ENCODE assay signal across 8 cellular contexts in the genomic region with DNA sequence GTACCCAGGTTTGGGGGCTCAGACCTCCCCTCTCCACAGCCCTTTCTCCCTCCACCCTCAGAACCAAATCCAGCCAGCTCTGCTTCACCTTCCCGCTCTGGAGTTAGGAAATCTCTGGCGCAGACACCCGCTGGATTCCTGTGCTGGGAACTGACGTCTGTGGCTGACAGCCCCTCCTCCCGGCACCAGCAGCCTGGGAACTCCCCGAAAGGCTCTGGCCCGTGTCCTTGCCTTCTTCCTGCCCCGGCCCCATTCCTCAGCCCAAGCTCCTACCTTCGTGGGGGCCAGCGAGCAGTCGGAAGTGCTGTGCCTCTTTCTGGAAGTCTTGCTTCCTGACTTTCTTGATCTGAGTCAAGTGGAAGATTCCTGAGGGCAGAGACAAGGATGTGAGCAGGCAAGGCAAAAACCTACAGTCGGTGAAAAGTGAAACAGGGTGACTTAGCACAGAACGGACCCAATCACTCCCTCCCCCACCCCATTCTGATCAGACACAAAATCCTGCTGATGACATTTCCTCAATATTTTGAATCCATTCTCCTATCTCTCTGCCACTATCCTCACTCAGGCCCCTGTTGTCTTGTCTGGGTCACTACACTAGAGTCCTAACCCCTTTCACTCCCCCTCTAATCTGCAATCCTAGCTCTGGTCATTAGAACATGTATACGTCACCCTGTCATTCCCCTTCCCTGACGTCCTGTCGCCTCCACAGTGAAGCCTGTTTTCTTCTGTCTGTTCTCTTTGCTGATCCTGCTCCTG. TPM values are rescaled to one million over a fixed set of nuclear protein-coding genes. Genes with fewer than 3 reads are reported as not detected.
A peak's percentile ranks its signal among the peaks of the same experiment; 100 is the strongest.
DNase-seq lines count a peak whose midpoint lies in the region; ATAC-seq, FAIRE-seq and TF ChIP-seq lines count a peak whose summit lies in the region.
"Had no signal": no experiment of that assay in that cellular context is flagged by ENCODE, and none has a peak within 500 bp of the region (broad histone marks: within the 10 kb centered on the region; RNA-seq: fewer than 3 reads in every experiment).

No MANE protein-coding gene starts in this region.

- peak in 1 of 2 donors; percentile 22 for TF ChIP-seq POLR2A in vagina (IDR thresholded peaks at IDR 0.05)

- no peak for FAIRE-seq in GM19239 (lab: Jason Lieb, UNC)

- H3K36me3 ChIP-seq in muscle layer of duodenum (ENCODE audit: control insufficient read depth in 1 of 2, insufficient read depth in 2 of 2, low read length in 2 of 2) (no peaks in the 10 kb centered on the region), vagina (no peaks in the 10 kb centered on the region)

- H3K9me3 ChIP-seq in muscle layer of duodenum (ENCODE audit: control insufficient read depth in 1 of 2, low read length in 2 of 2) (no peaks in the 10 kb centered on the region), vagina (no peaks in the 10 kb centered on the region)

- H3K4me1 ChIP-seq in foreskin keratinocyte (peaks cover 4% of the 10 kb centered on the region), muscle layer of duodenum (ENCODE audit: control insufficient read depth in 1 of 2, insufficient read depth in 2 of 2, low read length in 2 of 2) (peaks cover 5 to 11% of the 10 kb centered on the region in 2 donors), vagina (peaks cover 11% of the 10 kb centered on the region)

- peak; percentile 28 to 36 for DNase-seq in foreskin keratinocyte
- peak in 1 of 2 donors; percentile 95 for DNase-seq in vagina (ENCODE audit: extremely low spot score in 2 of 2)
- no peak for DNase-seq in epidermal melanocyte (ENCODE audit: insufficient read length, low spot score)
- no peak for DNase-seq in GM19239 (ENCODE audit: insufficient read length, low spot score)

- H3K4me3 ChIP-seq in muscle layer of duodenum (ENCODE audit: low read depth in 1 of 2, low read length in 2 of 2) (peak overlapping the region; percentile 9 to 11), vagina (no peak overlapping the region)

- no peak for TF ChIP-seq CTCF in VCaP (conservative IDR thresholded peaks at IDR 0.05)
- no peak for TF ChIP-seq CTCF in foreskin keratinocyte (conservative IDR thresholded peaks at IDR 0.05)
- no peak for TF ChIP-seq CTCF in vagina (IDR thresholded peaks at IDR 0.05)

- ATAC-seq in foreskin keratinocyte (peak; percentile 45), HG03097 (IDR thresholded peaks at IDR 0.05; ENCODE audit: low FRiP score, unreplicated experiment) (no peak)

- H3K27me3 ChIP-seq in foreskin keratinocyte = peaks cover 2% of the 10 kb centered on the region
- no peaks in the 10 kb centered on the region for H3K27me3 ChIP-seq in muscle layer of duodenum (ENCODE audit: low read depth, low read length)
- H3K27me3 ChIP-seq in vagina = no peaks in the 10 kb centered on the region

- intact Hi-C loops in vagina (cut with DNase I) = no loop called here

- H3K27ac ChIP-seq in VCaP (peak overlapping the region; percentile 61), foreskin keratinocyte (no peak overlapping the region), muscle layer of duodenum (ENCODE audit: low read length) (peak overlapping the region; percentile 95), vagina (peak overlapping the region; percentile 69)

RNA-seq across cellular contexts. Expression of gene CHRDL2, which starts 34.1 kb away (rescaled TPM):
- total RNA-seq in foreskin keratinocyte (not detected in 2 replicates), vagina (3.7 TPM)
- not detected in 2 replicates for polyA plus RNA-seq in foreskin keratinocyte
- total RNA-seq: HT-29 had no signal

RNA-seq across cellular contexts. Expression of gene RNF169, which starts 51.5 kb away (rescaled TPM):
- 17.9 and 18.5 TPM in 2 replicates for total RNA-seq in foreskin keratinocyte
- polyA plus RNA-seq in foreskin keratinocyte = 2.8 and 3.4 TPM in 2 replicates
- total RNA-seq in vagina = 20.9 TPM

Comparison
In these comparisons a context has a peak if more than half of its experiments do, and no peak if none do; other contexts are left out.
1. DNase-seq: peak in foreskin keratinocyte (2 of 2); none in epidermal melanocyte (single experiment) and GM19239 (single experiment).
2. H3K4me3 ChIP-seq: peak in muscle layer of duodenum (2 of 2); none in vagina (0 of 2).